ENCODE assay signal across 11 cellular contexts in the genomic region with DNA sequence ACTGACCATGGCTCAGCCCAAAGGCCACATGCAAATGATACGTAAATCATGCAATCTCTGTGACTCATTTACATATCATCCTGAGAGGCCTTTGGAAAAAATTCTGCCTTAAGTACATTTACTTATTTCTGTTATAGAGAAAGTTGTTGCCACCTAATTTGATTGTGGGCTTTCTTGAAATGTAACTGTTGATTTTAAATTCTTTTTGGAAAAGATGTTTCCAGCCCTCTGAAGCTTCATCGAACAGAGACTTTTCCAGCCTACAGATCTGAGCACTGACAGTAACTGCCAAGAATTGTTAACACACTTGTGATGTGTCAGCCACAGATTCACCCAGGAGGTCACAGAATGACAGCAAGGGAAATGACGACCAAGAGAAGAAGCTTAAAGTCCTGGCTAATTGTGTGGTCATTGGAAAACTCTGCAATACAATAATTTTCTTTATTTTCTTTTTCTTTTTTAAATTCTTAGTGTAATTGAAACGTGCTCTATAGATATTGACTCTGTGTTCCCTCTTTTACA.
DNase-seq lines count a peak whose midpoint lies in the region; ATAC-seq and TF ChIP-seq lines count a peak whose summit lies in the region.
"Had no signal": no experiment of that assay in that cellular context is flagged by ENCODE, and none has a peak within 500 bp of the region (broad histone marks: within the 10 kb centered on the region; RNA-seq: fewer than 3 reads in every experiment).

No MANE protein-coding gene starts in this region.

- no peak for TF ChIP-seq CTCF in IMR-90 (conservative IDR thresholded peaks at IDR 0.05; ENCODE audit: low read depth, low read length)
- TF ChIP-seq CTCF in choroid plexus epithelial cell (conservative IDR thresholded peaks at IDR 0.05; ENCODE audit: low read depth, low read length): no peak
- no peak for TF ChIP-seq CTCF in neural cell (IDR thresholded peaks at IDR 0.05; ENCODE audit: poor library complexity, severe bottlenecking)
- no peak for TF ChIP-seq CTCF in tibial nerve (IDR thresholded peaks at IDR 0.05)
- no peak for TF ChIP-seq CTCF in uterus (IDR thresholded peaks at IDR 0.05)

- H4K8ac ChIP-seq in IMR-90 (ENCODE audit: low read depth in 2 of 2, low read length in 2 of 2): no peak overlapping the region

- no CpG with 5 or more reads among the region's 4 CpGs for WGBS in IMR-90 (ENCODE audit: extremely low coverage in 2 of 2, insufficient read length in 1 of 2), 2 experiments
- 25 to 26% methylated on average over 4 of the region's 4 CpGs for WGBS in tibial nerve, 2 donors

- no peak for TF ChIP-seq EP300 in neural cell (conservative IDR thresholded peaks at IDR 0.05; ENCODE audit: poor library complexity, severe bottlenecking)
- TF ChIP-seq EP300 in tibial nerve (IDR thresholded peaks at IDR 0.05): no peak

- TF ChIP-seq POLR2A in IMR-90 (IDR thresholded peaks at IDR 0.05; ENCODE audit: low read depth, low read length) (no peak), tibial nerve (IDR thresholded peaks at IDR 0.05) (no peak), uterus (IDR thresholded peaks at IDR 0.05) (no peak)

- H3K4me1 ChIP-seq in IMR-90 (ENCODE audit: control insufficient read depth, insufficient read depth, low read length): no peaks in the 10 kb centered on the region
- peaks cover 0 to 10% (median 4%) of the 10 kb centered on the region in 4 donors for H3K4me1 ChIP-seq in tibial nerve
- no peaks in the 10 kb centered on the region for H3K4me1 ChIP-seq in uterus

- no peaks in the 10 kb centered on the region for H3F3A ChIP-seq in neural cell (ENCODE audit: insufficient read depth, low read length, poor library complexity, severe bottlenecking)

- no peak overlapping the region for H2BK15ac ChIP-seq in IMR-90 (ENCODE audit: low read depth, low read length)

- no peak overlapping the region for H3K14ac ChIP-seq in IMR-90 (replicated peaks; ENCODE audit: low read depth, low read length)

- H3K4me2 ChIP-seq in IMR-90 (ENCODE audit: low read depth, low read length) (no peak overlapping the region), neural cell (ENCODE audit: low read length) (no peak overlapping the region)

- POLR2A ChIA-PET in IMR-90 (lab: Charles Lee; ENCODE audit: unreplicated experiment): no interaction called here

- no peak overlapping the region for H2AFZ ChIP-seq in IMR-90 (replicated peaks; ENCODE audit: low read length, poor library complexity)
- no peak overlapping the region for H2AFZ ChIP-seq in neural cell (ENCODE audit: low read depth, low read length)

- no peak overlapping the region for H4K91ac ChIP-seq in IMR-90 (ENCODE audit: insufficient read depth, low read depth, low read length)

- no peak overlapping the region for H3K56ac ChIP-seq in IMR-90 (ENCODE audit: extremely low read depth, insufficient read depth, low read length)

- H3K9me1 ChIP-seq in IMR-90 (ENCODE audit: insufficient read depth, low read length): no peaks in the 10 kb centered on the region

- H3K79me1 ChIP-seq in IMR-90 (ENCODE audit: low read depth in 1 of 2, low read length in 2 of 2): no peaks in the 10 kb centered on the region

- intact Hi-C loops in IMR-90 (cut with micrococcal nuclease) (loop anchor here (10.0 kb wide), 1 partner anchor 1695 kb away; no protein-coding TSS in a partner anchor), sciatic nerve (cut with DNase I) (no loop called here), uterus (cut with DNase I; ENCODE audit: low total_unique reads) (no loop called here)

- no peak overlapping the region for H3K18ac ChIP-seq in IMR-90 (ENCODE audit: low read depth, low read length)

- no peaks in the 10 kb centered on the region for H3K9me3 ChIP-seq in IMR-90 (ENCODE audit: control insufficient read depth, insufficient read depth, low read length)
- no peaks in the 10 kb centered on the region for H3K9me3 ChIP-seq in neural cell (ENCODE audit: low read length)
- H3K9me3 ChIP-seq in tibial nerve: no peaks in the 10 kb centered on the region
- H3K9me3 ChIP-seq in uterus: no peaks in the 10 kb centered on the region
- H3K9me3 ChIP-seq: BLaER1 treated with 17β-estradiol and CSF1 and Interleukin-3, amounts not matched to agents 10 nM and 100 nM had no signal

- H2AK9ac ChIP-seq in IMR-90 (replicated peaks; ENCODE audit: low read depth, low read length, poor library complexity): no peak overlapping the region

- no TSS peak for BruUV-seq in IMR-90 (replicated peaks; lab: Mats Ljungman, UMichigan)

- no peak overlapping the region for H3K4ac ChIP-seq in IMR-90 (ENCODE audit: low read depth, low read length)

- dilution Hi-C loops in IMR-90 (cut with HindIII; ENCODE audit: low sequenced_read_pairs, unreplicated experiment): no loop called here

- H3K9ac ChIP-seq in IMR-90 (ENCODE audit: low read depth, low read length) (no peak overlapping the region), neural cell (ENCODE audit: low read length) (peak overlapping the region; percentile 13)
- H3K9ac ChIP-seq: BLaER1 treated with 17β-estradiol and CSF1 and Interleukin-3, amounts not matched to agents 10 nM and 100 nM had no signal

- no peak overlapping the region for H2BK5ac ChIP-seq in IMR-90 (ENCODE audit: low read depth, low read length, poor library complexity, severe bottlenecking)

- no peak; the same call in 1 of the 2 replicates for ATAC-seq in IMR-90 (ENCODE audit: low read depth)
- no peak for ATAC-seq in sciatic nerve

- H3K4me3 ChIP-seq in IMR-90 (ENCODE audit: insufficient read depth, low read depth, low read length) (no peak overlapping the region), choroid plexus epithelial cell (ENCODE audit: low read depth, low read length) (no peak overlapping the region), neural cell (ENCODE audit: low read length) (no peak overlapping the region), tibial nerve (no peak overlapping the region), uterus (no peak overlapping the region)
- H3K4me3 ChIP-seq: BLaER1 treated with 17β-estradiol and CSF1 and Interleukin-3, amounts not matched to agents 10 nM and 100 nM; K562 had no signal

- H3K27ac ChIP-seq in IMR-90 (ENCODE audit: insufficient read depth, low read length) (no peak overlapping the region), neural cell (ENCODE audit: low read length) (peak overlapping the region; percentile 61), tibial nerve (no peak overlapping the region), uterus (no peak overlapping the region)
- H3K27ac ChIP-seq: BLaER1 treated with 17β-estradiol and CSF1 and Interleukin-3, amounts not matched to agents 10 nM and 100 nM had no signal

- CTCF ChIA-PET in IMR-90 (lab: Yijun Ruan, JAX): interaction anchor here (0.9 kb wide), 1 partner anchor 10 kb away, joined by 3 read pairs; no protein-coding TSS in a partner anchor

- TF ChIP-seq RAD21 in IMR-90 (IDR thresholded peaks at IDR 0.05; ENCODE audit: low read length) (no peak), neural cell (conservative IDR thresholded peaks at IDR 0.05) (no peak)

- H4K5ac ChIP-seq in IMR-90 (ENCODE audit: low read depth, low read length): no peak overlapping the region

- H3K27me3 ChIP-seq in IMR-90 (ENCODE audit: control insufficient read depth, insufficient read depth, low read length) (no peaks in the 10 kb centered on the region), neural cell (ENCODE audit: insufficient read depth, low read depth, low read length) (no peaks in the 10 kb centered on the region), tibial nerve (no peaks in the 10 kb centered on the region), uterus (no peaks in the 10 kb centered on the region)
- H3K27me3 ChIP-seq: BLaER1 treated with 17β-estradiol and CSF1 and Interleukin-3, amounts not matched to agents 10 nM and 100 nM had no signal

- peak; percentile 10 for DNase-seq in AG08396 (ENCODE audit: low spot score)
- peak; percentile 43 for DNase-seq in IMR-90
- peak; percentile 0 for DNase-seq in choroid plexus epithelial cell (ENCODE audit: low read depth)
- no peak for DNase-seq in tibial nerve (ENCODE audit: low spot score in 2 of 2)
- no peak for DNase-seq in islet precursor cell
- DNase-seq in sciatic nerve (ENCODE audit: low spot score): no peak
- no peak for DNase-seq in uterus
- DNase-seq: 8988T had no signal

- H3K79me2 ChIP-seq in neural cell (replicated peaks; ENCODE audit: insufficient read depth, low read length): no peaks in the 10 kb centered on the region

- no peaks in the 10 kb centered on the region for H4K20me1 ChIP-seq in IMR-90 (ENCODE audit: insufficient read depth, low read length)
- no peaks in the 10 kb centered on the region for H4K20me1 ChIP-seq in neural cell (ENCODE audit: insufficient read depth)
- H4K20me1 ChIP-seq: BLaER1 treated with 17β-estradiol and CSF1 and Interleukin-3, amounts not matched to agents 10 nM and 100 nM had no signal

- no peak overlapping the region for H2BK120ac ChIP-seq in IMR-90 (ENCODE audit: low read depth, low read length)

- no peak overlapping the region for H3K23ac ChIP-seq in IMR-90 (ENCODE audit: low read depth, low read length)

- H2AK5ac ChIP-seq in IMR-90 (ENCODE audit: low read depth, low read length): no peak overlapping the region

- H3K36me3 ChIP-seq in IMR-90 (ENCODE audit: control insufficient read depth, insufficient read depth, low read length) (no peaks in the 10 kb centered on the region), neural cell (ENCODE audit: insufficient read depth, low read length) (no peaks in the 10 kb centered on the region), tibial nerve (no peaks in the 10 kb centered on the region), uterus (no peaks in the 10 kb centered on the region)
- H3K36me3 ChIP-seq: BLaER1 treated with 17β-estradiol and CSF1 and Interleukin-3, amounts not matched to agents 10 nM and 100 nM had no signal

- no peaks in the 10 kb centered on the region for H3K9me2 ChIP-seq in neural cell (ENCODE audit: insufficient read depth, low read length)

- in situ Hi-C loops in IMR-90 (cut with MboI; ENCODE audit: low sequenced_read_pairs): no loop called here

- H2BK20ac ChIP-seq in IMR-90 (ENCODE audit: low read depth, low read length): no peak overlapping the region

TF ChIP-seq in IMR-90, 13 proteins besides CTCF, POLR2A, EP300 and RAD21 (continues in another document):
- TF ChIP-seq RCOR1 (IDR thresholded peaks at IDR 0.05; ENCODE audit: insufficient replicate concordance, low read length): no peak

TF ChIP-seq in neural cell, 6 proteins besides CTCF, POLR2A, EP300 and RAD21 (continues in another document):
- no peak for TF ChIP-seq SMC3 (conservative IDR thresholded peaks at IDR 0.05; ENCODE audit: poor library complexity)

Comparison
In these comparisons a context has a peak if more than half of its experiments do, and no peak if none do; other contexts are left out.
1. DNase-seq: peak in AG08396 (single experiment), IMR-90 (single experiment) and choroid plexus epithelial cell (single experiment); none in tibial nerve (0 of 2), islet precursor cell (single experiment), sciatic nerve (single experiment) and uterus (0 of 2).